ENCODE assay signal across 28 cellular contexts in the genomic region with DNA sequence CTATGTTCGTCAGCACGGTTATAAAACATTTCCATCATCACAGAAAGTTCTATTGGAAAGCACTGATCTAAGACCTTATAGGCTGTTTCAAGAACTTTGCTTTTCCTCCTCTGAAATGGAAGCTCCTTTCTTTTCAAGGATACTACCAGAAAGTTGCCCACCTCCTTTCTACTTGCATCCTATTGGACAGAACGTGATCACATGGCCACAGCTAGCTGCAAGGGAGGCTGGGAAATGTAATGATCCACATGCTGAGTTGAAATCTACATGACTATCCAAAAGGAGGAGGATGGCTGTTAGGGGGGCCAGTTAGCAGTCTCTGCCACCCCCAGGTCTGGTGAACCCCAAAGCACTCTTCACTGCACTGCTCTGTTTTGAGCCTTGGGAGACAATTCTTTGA. TPM values are rescaled to one million over a fixed set of nuclear protein-coding genes. Genes with fewer than 3 reads are reported as not detected.
"Had no signal": no experiment of that assay in that cellular context is flagged by ENCODE, and none has a peak within 500 bp of the region (broad histone marks: within the 10 kb centered on the region; RNA-seq: fewer than 3 reads in every experiment).

No MANE protein-coding gene starts in this region.

- ATAC-seq: esophagus mucosa; heart left ventricle; pancreas; sciatic nerve; stimulated activated memory B cell treated with anti-CD40 and anti-IgM and Interleukin-4, amounts not matched to agents 10 μg/mL and 1 μg/mL and 100 μg/mL, for 72 hours had no signal

- H3K4me3 ChIP-seq: heart left ventricle, pancreas, spleen, tibial artery had no signal

- H3K27me3 Mint-ChIP-seq: stimulated activated memory B cell treated with anti-CD40 and anti-IgM and Interleukin-4, amounts not matched to agents 10 μg/mL and 1 μg/mL and 100 μg/mL, for 72 hours; stimulated activated naive CD8-positive, alpha-beta T cell treated with anti-CD3 and anti-CD28 coated beads, Interleukin-15, Interleukin-2, amounts not matched to agents 100 ng/mL and 50 ng/mL, for 24 hours had no signal

- H3K4me3 Mint-ChIP-seq: naive B cell; nephron; stimulated activated memory B cell treated with anti-CD40 and anti-IgM and Interleukin-4, amounts not matched to agents 10 μg/mL and 1 μg/mL and 100 μg/mL, for 72 hours; stimulated activated naive CD8-positive, alpha-beta T cell treated with anti-CD3 and anti-CD28 coated beads, Interleukin-15, Interleukin-2, amounts not matched to agents 100 ng/mL and 50 ng/mL, for 24 hours had no signal

- DNase-seq: effector memory CD4-positive, alpha-beta T cell; heart left ventricle; hippocampal formation; kidney glomerular epithelial cell; mesendoderm; naive B cell; occipital lobe; pancreas; spleen; stimulated activated CD4-positive, alpha-beta T cell treated with anti-CD3 and anti-CD28 coated beads, Interleukin-15, amount 100 ng/mL, for 24 hours; stimulated activated CD4-positive, alpha-beta T cell treated with anti-CD3 and anti-CD28 coated beads, Interleukin-1b, Interleukin-23, amount 100 ng/mL, for 48 hours; stimulated activated CD4-positive, alpha-beta T cell treated with anti-CD3 and anti-CD28 coated beads, Interleukin-4, amount 100 ng/mL, for 24 hours; tibial artery had no signal

- H3K4me1 ChIP-seq: spleen had no signal

- H3K27ac ChIP-seq: heart left ventricle, pancreas, spleen, tibial artery had no signal

- FAIRE-seq: endometrium, frontal cortex, pancreas had no signal

- H3K27ac Mint-ChIP-seq: nephron; progenitor cell of endocrine pancreas; stimulated activated memory B cell treated with anti-CD40 and anti-IgM and Interleukin-4, amounts not matched to agents 10 μg/mL and 1 μg/mL and 100 μg/mL, for 72 hours; stimulated activated naive CD8-positive, alpha-beta T cell treated with anti-CD3 and anti-CD28 coated beads, Interleukin-15, Interleukin-2, amounts not matched to agents 100 ng/mL and 50 ng/mL, for 24 hours had no signal

- H3K4me1 Mint-ChIP-seq: naive B cell; nephron; stimulated activated memory B cell treated with anti-CD40 and anti-IgM and Interleukin-4, amounts not matched to agents 10 μg/mL and 1 μg/mL and 100 μg/mL, for 72 hours had no signal

- H3K27me3 ChIP-seq: heart left ventricle, pancreas, spleen, tibial artery had no signal

- H3K9me3 ChIP-seq: pancreas had no signal

RNA-seq across cellular contexts. Expression of a gene that starts 3.3 kb away (rescaled TPM):
- total RNA-seq: fibroblast of lung, frontal cortex, glomerular endothelial cell, heart left ventricle, liver, lung microvascular endothelial cell, occipital lobe, skeletal muscle tissue, temporal lobe had no signal
- polyA plus RNA-seq: fibroblast of lung, heart left ventricle had no signal

RNA-seq across cellular contexts. Expression of a gene that starts 12.1 kb away (rescaled TPM):
- total RNA-seq: fibroblast of lung, frontal cortex, glomerular endothelial cell, lung microvascular endothelial cell, occipital lobe, skeletal muscle tissue, spleen, temporal lobe, ureter had no signal
- polyA plus RNA-seq: fibroblast of lung, liver had no signal
